8 cellular contexts compared by ENCODE assay signal in the genomic region with DNA sequence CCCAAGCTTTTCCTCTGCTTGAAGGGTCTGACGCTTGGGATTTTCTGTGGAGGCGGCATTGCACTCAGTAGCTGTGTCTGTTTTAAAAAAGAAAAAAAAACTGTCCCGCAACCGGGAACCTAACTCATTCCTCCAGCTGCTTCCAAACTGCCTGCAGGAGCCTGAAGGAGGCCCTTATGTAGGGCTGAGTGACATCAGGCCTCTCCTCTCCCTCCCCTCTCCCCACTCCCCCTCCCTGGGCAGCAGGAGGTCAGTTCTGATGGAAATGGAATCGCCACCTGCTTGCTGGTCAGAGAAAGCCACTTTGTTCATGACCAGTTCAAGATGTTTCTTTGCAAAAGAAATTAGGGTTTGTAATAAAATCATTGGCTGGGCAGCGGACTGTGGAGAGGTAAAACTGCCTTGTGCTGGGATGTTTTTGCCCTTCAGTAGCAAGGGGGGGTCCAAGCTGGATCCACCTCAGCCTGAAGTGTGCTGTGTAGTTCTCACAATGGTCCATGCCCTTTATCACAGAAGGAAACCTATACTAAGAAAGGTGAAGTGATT. TPM values are rescaled to one million over a fixed set of nuclear protein-coding genes. Genes with fewer than 3 reads are reported as not detected.
DNase-seq lines count a peak whose midpoint lies in the region; ATAC-seq, FAIRE-seq and TF ChIP-seq lines count a peak whose summit lies in the region.

A gene (minus strand): TSS at position 149 of the 546 bp plus-strand sequence. CDS start 90 bp downstream, at position 59.

- POLR2A ChIA-PET in SK-N-SH (lab: Yijun Ruan, JAX) = no interaction called here

- H3K9me3 ChIP-seq in SK-N-SH (no peaks in the 10 kb centered on the region), ascending aorta (no peaks in the 10 kb centered on the region), kidney (ENCODE audit: control insufficient read depth in 1 of 2, low read length in 2 of 2) (no peaks in the 10 kb centered on the region), stomach (no peaks in the 10 kb centered on the region)

- H3K4me3 ChIP-seq in SK-N-SH (ENCODE audit: low read depth in 2 of 2, low read length in 1 of 2) (peak within 1 kb of the TSS in 1 of 2 experiments; percentile 44; a peak in 1 of 4 replicates), ascending aorta (peak within 1 kb of the TSS; percentile 11 to 26), kidney (ENCODE audit: low read length in 2 of 2) (peak within 1 kb of the TSS; percentile 32 to 67), stomach (peak within 1 kb of the TSS in 3 of 4 donors; percentile 19 to 29 (median 27))

- no peak within 1 kb of the TSS for H3K27ac ChIP-seq in SK-N-SH (ENCODE audit: low read depth in 2 of 2, low read length in 1 of 2)
- H3K27ac ChIP-seq in ascending aorta = no peak within 1 kb of the TSS
- no peak within 1 kb of the TSS for H3K27ac ChIP-seq in kidney (ENCODE audit: low read depth in 2 of 2, low read length in 2 of 2)
- H3K27ac ChIP-seq in stomach = peak within 1 kb of the TSS in 2 of 5 donors; percentile 35 to 62

- no peak within 1 kb of the TSS for H3K4me2 ChIP-seq in SK-N-SH

- WGBS in SK-N-SH (ENCODE audit: low lambda C conversion rate) = 86% methylated on average over 6 of the region's 6 CpGs
- WGBS in stomach, 5 donors = 45 to 56% (median 50%) methylated on average over 6 of the region's 6 CpGs

- H3K9me2 ChIP-seq in SK-N-SH = no peaks in the 10 kb centered on the region

- no peak for FAIRE-seq in kidney (lab: Jason Lieb, UNC)

- no peak for TF ChIP-seq CTCF in SK-N-SH (IDR thresholded peaks at IDR 0.05)
- no peak for TF ChIP-seq CTCF in ascending aorta (IDR thresholded peaks at IDR 0.05)
- TF ChIP-seq CTCF in kidney (IDR thresholded peaks at IDR 0.05; ENCODE audit: borderline replicate concordance, extremely low read depth, insufficient read depth) = no peak
- TF ChIP-seq CTCF in stomach (IDR thresholded peaks at IDR 0.05) = no peak

- H3K79me2 ChIP-seq in SK-N-SH (ENCODE audit: insufficient read depth) = no peaks in the 10 kb centered on the region

- peaks cover 0 to 4% of the 10 kb centered on the region in 2 experiments; a peak in 1 of 4 replicates for H3K4me1 ChIP-seq in SK-N-SH (ENCODE audit: control insufficient read depth in 1 of 2, insufficient read depth in 2 of 2, low read depth in 1 of 2, low read length in 1 of 2)
- H3K4me1 ChIP-seq in ascending aorta = no peaks in the 10 kb centered on the region
- no peaks in the 10 kb centered on the region for H3K4me1 ChIP-seq in kidney (ENCODE audit: control insufficient read depth in 1 of 2, insufficient read depth in 1 of 2, low read depth in 1 of 2, low read length in 2 of 2)
- H3K4me1 ChIP-seq in stomach = peaks cover 0 to 12% (median 9%) of the 10 kb centered on the region in 4 donors

- H3K27me3 ChIP-seq in SK-N-SH (ENCODE audit: insufficient read depth) (no peaks in the 10 kb centered on the region), ascending aorta (no peaks in the 10 kb centered on the region), stomach (no peaks in the 10 kb centered on the region)

- intact Hi-C loops in ascending aorta (cut with DNase I) (no loop called here), kidney (cut with DNase I) (no loop called here), stomach (cut with DNase I; ENCODE audit: low total_unique reads) (no loop called here)

- H3K36me3 ChIP-seq in SK-N-SH (replicated peaks in 1 of 2; ENCODE audit: control insufficient read depth in 1 of 2, insufficient read depth in 2 of 2, low read length in 1 of 2) (no peaks in the 10 kb centered on the region), ascending aorta (no peaks in the 10 kb centered on the region), kidney (ENCODE audit: control insufficient read depth in 1 of 2, insufficient read depth in 2 of 2, low read length in 2 of 2) (no peaks in the 10 kb centered on the region), stomach (no peaks in the 10 kb centered on the region)

- no peak for TF ChIP-seq RAD21 in SK-N-SH (IDR thresholded peaks at IDR 0.05; ENCODE audit: low read length)

- TF ChIP-seq EP300 in SK-N-SH (IDR thresholded peaks at IDR 0.05; ENCODE audit: borderline replicate concordance in 1 of 2, low read depth in 1 of 2, low read length in 1 of 2) (no peak), stomach (IDR thresholded peaks at IDR 0.05) (no peak)

- H2AFZ ChIP-seq in SK-N-SH (ENCODE audit: low read depth) = no peak within 1 kb of the TSS

- H3K9ac ChIP-seq in SK-N-SH = no peak within 1 kb of the TSS
- peak within 1 kb of the TSS in 1 of 2 donors; percentile 2 for H3K9ac ChIP-seq in kidney (ENCODE audit: low read length in 2 of 2)

- peak; percentile 38 for ATAC-seq in SK-N-SH treated with all-trans-retinoic acid at 6 μM for 48 hours

- no peaks in the 10 kb centered on the region for H4K20me1 ChIP-seq in SK-N-SH (ENCODE audit: insufficient read depth)

- H3F3A ChIP-seq in SK-N-SH (replicated peaks; ENCODE audit: insufficient read depth) = no peaks in the 10 kb centered on the region

- TF ChIP-seq POLR2A in stomach (IDR thresholded peaks at IDR 0.05) = no peak

- DNase-seq in SK-N-SH (no peak), ascending aorta (ENCODE audit: low spot score in 2 of 2) (no peak), kidney (no peak), stomach (no peak), HuH-7.5 (ENCODE audit: low spot score) (no peak), NOMO-1 (lab: John Stamatoyannopoulos, UW; ENCODE audit: unreplicated experiment in 2 of 2) (no peak), superior temporal gyrus (ENCODE audit: extremely low spot score) (no peak)

- CTCF ChIA-PET in SK-N-SH (lab: Yijun Ruan, JAX) = interaction anchor here (1.1 to 3.4 kb wide), 4 partner anchors 10 to 102 kb away, joined by 3 to 15 read pairs (median 8); no protein-coding TSS in a partner anchor

TF ChIP-seq in SK-N-SH treated with all-trans-retinoic acid at 6 μM for 48 hours, 23 proteins besides CTCF, POLR2A, EP300 and RAD21 (continues in another document):
- TF ChIP-seq ARNTL (CRISPR knock-in tag; IDR thresholded peaks at IDR 0.05; ENCODE audit: borderline replicate concordance, low read depth) (no peak), SNAI2 (CRISPR knock-in tag; IDR thresholded peaks at IDR 0.05) (no peak), GLIS3 (CRISPR knock-in tag; IDR thresholded peaks at IDR 0.05) (no peak), ISL1 (CRISPR knock-in tag; IDR thresholded peaks at IDR 0.05) (no peak)
- TF ChIP-seq, protein P1, sequence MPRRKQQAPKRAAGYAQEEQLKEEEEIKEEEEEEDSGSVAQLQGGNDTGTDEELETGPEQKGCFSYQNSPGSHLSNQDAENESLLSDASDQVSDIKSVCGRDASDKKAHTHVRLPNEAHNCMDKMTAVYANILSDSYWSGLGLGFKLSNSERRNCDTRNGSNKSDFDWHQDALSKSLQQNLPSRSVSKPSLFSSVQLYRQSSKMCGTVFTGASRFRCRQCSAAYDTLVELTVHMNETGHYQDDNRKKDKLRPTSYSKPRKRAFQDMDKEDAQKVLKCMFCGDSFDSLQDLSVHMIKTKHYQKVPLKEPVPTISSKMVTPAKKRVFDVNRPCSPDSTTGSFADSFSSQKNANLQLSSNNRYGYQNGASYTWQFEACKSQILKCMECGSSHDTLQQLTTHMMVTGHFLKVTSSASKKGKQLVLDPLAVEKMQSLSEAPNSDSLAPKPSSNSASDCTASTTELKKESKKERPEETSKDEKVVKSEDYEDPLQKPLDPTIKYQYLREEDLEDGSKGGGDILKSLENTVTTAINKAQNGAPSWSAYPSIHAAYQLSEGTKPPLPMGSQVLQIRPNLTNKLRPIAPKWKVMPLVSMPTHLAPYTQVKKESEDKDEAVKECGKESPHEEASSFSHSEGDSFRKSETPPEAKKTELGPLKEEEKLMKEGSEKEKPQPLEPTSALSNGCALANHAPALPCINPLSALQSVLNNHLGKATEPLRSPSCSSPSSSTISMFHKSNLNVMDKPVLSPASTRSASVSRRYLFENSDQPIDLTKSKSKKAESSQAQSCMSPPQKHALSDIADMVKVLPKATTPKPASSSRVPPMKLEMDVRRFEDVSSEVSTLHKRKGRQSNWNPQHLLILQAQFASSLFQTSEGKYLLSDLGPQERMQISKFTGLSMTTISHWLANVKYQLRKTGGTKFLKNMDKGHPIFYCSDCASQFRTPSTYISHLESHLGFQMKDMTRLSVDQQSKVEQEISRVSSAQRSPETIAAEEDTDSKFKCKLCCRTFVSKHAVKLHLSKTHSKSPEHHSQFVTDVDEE (CRISPR knock-in tag; IDR thresholded peaks at IDR 0.05) = no peak

TF ChIP-seq in SK-N-SH, 30 proteins besides CTCF, POLR2A, EP300 and RAD21 (continues in another document):
- TF ChIP-seq GABPA (IDR thresholded peaks at IDR 0.05; ENCODE audit: low read depth) (no peak), RFX5 (IDR thresholded peaks at IDR 0.05; ENCODE audit: low read length) (no peak)
- TF ChIP-seq, protein P2, sequence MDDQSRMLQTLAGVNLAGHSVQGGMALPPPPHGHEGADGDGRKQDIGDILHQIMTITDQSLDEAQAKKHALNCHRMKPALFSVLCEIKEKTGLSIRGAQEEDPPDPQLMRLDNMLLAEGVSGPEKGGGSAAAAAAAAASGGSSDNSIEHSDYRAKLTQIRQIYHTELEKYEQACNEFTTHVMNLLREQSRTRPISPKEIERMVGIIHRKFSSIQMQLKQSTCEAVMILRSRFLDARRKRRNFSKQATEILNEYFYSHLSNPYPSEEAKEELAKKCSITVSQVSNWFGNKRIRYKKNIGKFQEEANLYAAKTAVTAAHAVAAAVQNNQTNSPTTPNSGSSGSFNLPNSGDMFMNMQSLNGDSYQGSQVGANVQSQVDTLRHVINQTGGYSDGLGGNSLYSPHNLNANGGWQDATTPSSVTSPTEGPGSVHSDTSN (IDR thresholded peaks at IDR 0.05) = no peak
- TF ChIP-seq, protein P3, sequence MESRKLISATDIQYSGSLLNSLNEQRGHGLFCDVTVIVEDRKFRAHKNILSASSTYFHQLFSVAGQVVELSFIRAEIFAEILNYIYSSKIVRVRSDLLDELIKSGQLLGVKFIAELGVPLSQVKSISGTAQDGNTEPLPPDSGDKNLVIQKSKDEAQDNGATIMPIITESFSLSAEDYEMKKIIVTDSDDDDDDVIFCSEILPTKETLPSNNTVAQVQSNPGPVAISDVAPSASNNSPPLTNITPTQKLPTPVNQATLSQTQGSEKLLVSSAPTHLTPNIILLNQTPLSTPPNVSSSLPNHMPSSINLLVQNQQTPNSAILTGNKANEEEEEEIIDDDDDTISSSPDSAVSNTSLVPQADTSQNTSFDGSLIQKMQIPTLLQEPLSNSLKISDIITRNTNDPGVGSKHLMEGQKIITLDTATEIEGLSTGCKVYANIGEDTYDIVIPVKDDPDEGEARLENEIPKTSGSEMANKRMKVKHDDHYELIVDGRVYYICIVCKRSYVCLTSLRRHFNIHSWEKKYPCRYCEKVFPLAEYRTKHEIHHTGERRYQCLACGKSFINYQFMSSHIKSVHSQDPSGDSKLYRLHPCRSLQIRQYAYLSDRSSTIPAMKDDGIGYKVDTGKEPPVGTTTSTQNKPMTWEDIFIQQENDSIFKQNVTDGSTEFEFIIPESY (IDR thresholded peaks at IDR 0.05; ENCODE audit: borderline replicate concordance, low read depth) = no peak

RNA-seq across cellular contexts. Expression of the gene that starts here (rescaled TPM):
- polyA plus RNA-seq in SK-N-SH (2012; rRNA removed) (0.06 and 0.20 TPM in 2 replicates), kidney (ENCODE audit: insufficient read depth, low read depth, low replicate concordance) (not detected), stomach (10 to 100 TPM in 1 of 3 donors, 1 to 10 TPM in 2; 2.3 to 12.7 (median 5.4) TPM)
- 0.08 and 0.12 TPM in 2 replicates for polyA plus RNA-seq in SK-N-SH (2012; cell fraction: cytosol; rRNA removed)
- 0.13 TPM in 1 of 2 replicates, not detected in the other for polyA plus RNA-seq in SK-N-SH (2012; cell fraction: nucleus; rRNA removed)
- total RNA-seq in ascending aorta (not detected), kidney (5.1 TPM), stomach (1 to 10 TPM in 3 of 5 donors, not detected in 2; 1.2 to 9.4 (median 2.9) TPM)
